In the genomic region with DNA sequence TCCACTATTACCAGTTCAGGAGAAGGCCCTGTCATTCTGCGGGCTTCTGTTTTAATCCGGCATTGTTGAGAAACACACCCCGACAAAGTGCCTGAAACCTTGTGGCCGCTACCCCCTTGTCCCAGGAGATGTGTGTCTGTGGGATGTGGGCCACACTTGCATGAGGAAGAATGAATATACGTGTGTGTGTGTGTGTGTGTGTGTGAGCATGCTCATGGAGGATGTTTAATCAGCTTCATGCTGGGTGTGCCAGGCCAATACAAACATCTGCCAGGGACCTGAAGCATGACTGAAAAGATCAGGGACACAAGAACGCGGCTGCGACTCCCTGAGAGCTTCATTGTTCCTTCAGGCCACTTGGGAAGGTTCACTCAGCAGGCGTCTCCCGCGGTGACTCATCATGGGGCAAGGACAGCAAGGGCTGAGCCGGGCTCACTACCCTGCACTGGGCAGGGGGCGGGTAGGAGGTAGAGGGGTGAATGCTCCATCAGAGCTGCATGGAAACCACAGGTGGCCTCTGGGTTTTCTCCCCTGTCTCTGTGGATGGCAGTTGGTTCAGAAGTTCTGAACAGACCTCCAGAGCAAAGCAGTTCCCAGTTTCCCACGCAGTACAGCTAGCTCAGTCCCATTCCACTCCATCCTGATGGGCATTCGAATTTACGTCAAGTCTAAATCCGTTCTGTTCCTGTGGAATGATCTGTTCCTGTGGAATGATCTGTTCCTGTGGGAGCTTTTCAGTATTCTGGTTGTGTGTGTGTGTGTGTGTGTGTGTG, we compare ENCODE assay signal across 8 cellular contexts. TPM values are rescaled to one million over a fixed set of nuclear protein-coding genes. Genes with fewer than 3 reads are reported as not detected.
A peak's percentile ranks its signal among the peaks of the same experiment; 100 is the strongest.
DNase-seq lines count a peak whose midpoint lies in the region; ATAC-seq and TF ChIP-seq lines count a peak whose summit lies in the region.

No MANE protein-coding gene starts in this region.

- TF ChIP-seq RAD21 in liver (IDR thresholded peaks at IDR 0.05): no peak

- no peak for TF ChIP-seq CTCF in 22Rv1 (IDR thresholded peaks at IDR 0.05)
- TF ChIP-seq CTCF in cardiac fibroblast (IDR thresholded peaks at IDR 0.05; ENCODE audit: low read depth, low read length): no peak
- no peak for TF ChIP-seq CTCF in liver (IDR thresholded peaks at IDR 0.05; ENCODE audit: low read depth, low read length, missing input control)

- H3K27ac ChIP-seq in 22Rv1 (peak overlapping the region; percentile 98), liver (ENCODE audit: low read depth in 1 of 2, low read length in 2 of 2) (peak overlapping the region; percentile 88 to 90), substantia nigra (ENCODE audit: low read depth, low read length, poor library complexity, severe bottlenecking) (peak overlapping the region; percentile 100)

- H3K4me3 ChIP-seq in cardiac fibroblast (replicated peaks in 1 of 2; ENCODE audit: low read depth in 2 of 2, low read length in 2 of 2) (peak overlapping the region in 1 of 2 donors; percentile 7), liver (ENCODE audit: low read depth in 1 of 3, low read length in 3 of 3) (no peak overlapping the region)

- peak overlapping the region in 1 of 2 donors; percentile 22 for H3K9ac ChIP-seq in liver (ENCODE audit: low read depth in 1 of 2, low read length in 2 of 2)

- DNase-seq in NCI-H510A treated with DMSO at 0.1 percent for 48 hours (lab: John Stamatoyannopoulos, UW) (peak; percentile 92), cardiac fibroblast (ENCODE audit: low read depth in 2 of 2) (peak; percentile 94 to 97), substantia nigra (lab: John Stamatoyannopoulos, UW) (peak in 32 of 49 donors; percentile 24 to 87 (median 58)), GDM1 (lab: John Stamatoyannopoulos, UW) (no peak)

- no peaks in the 10 kb centered on the region for H3K9me3 ChIP-seq in liver (ENCODE audit: control insufficient read depth in 4 of 4, low read length in 3 of 4)

- H3K36me3 ChIP-seq in liver (ENCODE audit: control insufficient read depth in 4 of 4, insufficient read depth in 3 of 4, low read depth in 1 of 4, low read length in 3 of 4): no peaks in the 10 kb centered on the region

- ATAC-seq in GM18505 (IDR thresholded peaks at IDR 0.05; ENCODE audit: unreplicated experiment): no peak
- ATAC-seq in HG03565 (IDR thresholded peaks at IDR 0.05; ENCODE audit: unreplicated experiment): no peak

- 54% methylated on average over 17 of the region's 17 CpGs for WGBS in liver

- H3K27me3 ChIP-seq in liver (ENCODE audit: control insufficient read depth in 4 of 4, insufficient read depth in 4 of 4, low read length in 3 of 4): no peaks in the 10 kb centered on the region

- peaks cover 15 to 61% (median 35%) of the 10 kb centered on the region in 4 donors for H3K4me1 ChIP-seq in liver (ENCODE audit: control insufficient read depth in 4 of 4, insufficient read depth in 4 of 4, low read length in 3 of 4)

- peak; percentile 41 for TF ChIP-seq POLR2A in GM18505 (IDR thresholded peaks at IDR 0.05; ENCODE audit: borderline replicate concordance, extremely low read depth, insufficient read depth, insufficient read length)

TF ChIP-seq in liver, 16 proteins besides CTCF, POLR2A, EP300 and RAD21:
- no peak for TF ChIP-seq HNF4G (IDR thresholded peaks at IDR 0.05)
- no peak for TF ChIP-seq GABPA (IDR thresholded peaks at IDR 0.05 in 1 of 2, conservative IDR thresholded peaks at IDR 0.05 in 1 of 2)
- no peak for TF ChIP-seq FOXA2 (IDR thresholded peaks at IDR 0.05)
- TF ChIP-seq FOXA1 (IDR thresholded peaks at IDR 0.05): no peak
- TF ChIP-seq EGR1 (IDR thresholded peaks at IDR 0.05; ENCODE audit: low read depth in 2 of 2): no peak
- TF ChIP-seq HNF4A (conservative IDR thresholded peaks at IDR 0.05): no peak
- TF ChIP-seq JUND (IDR thresholded peaks at IDR 0.05): peak; percentile 50 to 82
- TF ChIP-seq, protein P1, sequence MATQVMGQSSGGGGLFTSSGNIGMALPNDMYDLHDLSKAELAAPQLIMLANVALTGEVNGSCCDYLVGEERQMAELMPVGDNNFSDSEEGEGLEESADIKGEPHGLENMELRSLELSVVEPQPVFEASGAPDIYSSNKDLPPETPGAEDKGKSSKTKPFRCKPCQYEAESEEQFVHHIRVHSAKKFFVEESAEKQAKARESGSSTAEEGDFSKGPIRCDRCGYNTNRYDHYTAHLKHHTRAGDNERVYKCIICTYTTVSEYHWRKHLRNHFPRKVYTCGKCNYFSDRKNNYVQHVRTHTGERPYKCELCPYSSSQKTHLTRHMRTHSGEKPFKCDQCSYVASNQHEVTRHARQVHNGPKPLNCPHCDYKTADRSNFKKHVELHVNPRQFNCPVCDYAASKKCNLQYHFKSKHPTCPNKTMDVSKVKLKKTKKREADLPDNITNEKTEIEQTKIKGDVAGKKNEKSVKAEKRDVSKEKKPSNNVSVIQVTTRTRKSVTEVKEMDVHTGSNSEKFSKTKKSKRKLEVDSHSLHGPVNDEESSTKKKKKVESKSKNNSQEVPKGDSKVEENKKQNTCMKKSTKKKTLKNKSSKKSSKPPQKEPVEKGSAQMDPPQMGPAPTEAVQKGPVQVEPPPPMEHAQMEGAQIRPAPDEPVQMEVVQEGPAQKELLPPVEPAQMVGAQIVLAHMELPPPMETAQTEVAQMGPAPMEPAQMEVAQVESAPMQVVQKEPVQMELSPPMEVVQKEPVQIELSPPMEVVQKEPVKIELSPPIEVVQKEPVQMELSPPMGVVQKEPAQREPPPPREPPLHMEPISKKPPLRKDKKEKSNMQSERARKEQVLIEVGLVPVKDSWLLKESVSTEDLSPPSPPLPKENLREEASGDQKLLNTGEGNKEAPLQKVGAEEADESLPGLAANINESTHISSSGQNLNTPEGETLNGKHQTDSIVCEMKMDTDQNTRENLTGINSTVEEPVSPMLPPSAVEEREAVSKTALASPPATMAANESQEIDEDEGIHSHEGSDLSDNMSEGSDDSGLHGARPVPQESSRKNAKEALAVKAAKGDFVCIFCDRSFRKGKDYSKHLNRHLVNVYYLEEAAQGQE (IDR thresholded peaks at IDR 0.05): no peak
- TF ChIP-seq SP1 (IDR thresholded peaks at IDR 0.05): peak; percentile 11
- TF ChIP-seq NR2F2 (IDR thresholded peaks at IDR 0.05): no peak
- TF ChIP-seq RXRA (IDR thresholded peaks at IDR 0.05): peak in 1 of 2 donors; percentile 23
- no peak for TF ChIP-seq TAF1 (conservative IDR thresholded peaks at IDR 0.05)
- TF ChIP-seq, protein P2, sequence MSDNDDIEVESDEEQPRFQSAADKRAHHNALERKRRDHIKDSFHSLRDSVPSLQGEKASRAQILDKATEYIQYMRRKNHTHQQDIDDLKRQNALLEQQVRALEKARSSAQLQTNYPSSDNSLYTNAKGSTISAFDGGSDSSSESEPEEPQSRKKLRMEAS (IDR thresholded peaks at IDR 0.05): no peak
- TF ChIP-seq, protein P3, sequence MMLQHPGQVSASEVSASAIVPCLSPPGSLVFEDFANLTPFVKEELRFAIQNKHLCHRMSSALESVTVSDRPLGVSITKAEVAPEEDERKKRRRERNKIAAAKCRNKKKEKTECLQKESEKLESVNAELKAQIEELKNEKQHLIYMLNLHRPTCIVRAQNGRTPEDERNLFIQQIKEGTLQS (IDR thresholded peaks at IDR 0.05): no peak
- TF ChIP-seq, protein P4, sequence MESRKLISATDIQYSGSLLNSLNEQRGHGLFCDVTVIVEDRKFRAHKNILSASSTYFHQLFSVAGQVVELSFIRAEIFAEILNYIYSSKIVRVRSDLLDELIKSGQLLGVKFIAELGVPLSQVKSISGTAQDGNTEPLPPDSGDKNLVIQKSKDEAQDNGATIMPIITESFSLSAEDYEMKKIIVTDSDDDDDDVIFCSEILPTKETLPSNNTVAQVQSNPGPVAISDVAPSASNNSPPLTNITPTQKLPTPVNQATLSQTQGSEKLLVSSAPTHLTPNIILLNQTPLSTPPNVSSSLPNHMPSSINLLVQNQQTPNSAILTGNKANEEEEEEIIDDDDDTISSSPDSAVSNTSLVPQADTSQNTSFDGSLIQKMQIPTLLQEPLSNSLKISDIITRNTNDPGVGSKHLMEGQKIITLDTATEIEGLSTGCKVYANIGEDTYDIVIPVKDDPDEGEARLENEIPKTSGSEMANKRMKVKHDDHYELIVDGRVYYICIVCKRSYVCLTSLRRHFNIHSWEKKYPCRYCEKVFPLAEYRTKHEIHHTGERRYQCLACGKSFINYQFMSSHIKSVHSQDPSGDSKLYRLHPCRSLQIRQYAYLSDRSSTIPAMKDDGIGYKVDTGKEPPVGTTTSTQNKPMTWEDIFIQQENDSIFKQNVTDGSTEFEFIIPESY (IDR thresholded peaks at IDR 0.05): no peak
- no peak for TF ChIP-seq YY1 (IDR thresholded peaks at IDR 0.05)
TF ChIP-seq in liver: peak in this region for 3.

RNA-seq across cellular contexts. Expression of a gene that starts 7.0 kb away (rescaled TPM):
- 1,000 to 10,000 TPM; 3,688 to 8,306 TPM for total RNA-seq in liver
- polyA plus RNA-seq in liver: 1,000 to 10,000 TPM in 1 of 2 donors, 10 to 100 TPM in 1; 11.9 to 3,868 TPM

RNA-seq across cellular contexts. Expression of a gene that starts 33.1 kb away (rescaled TPM):
- total RNA-seq in liver: 10 to 100 TPM; 33.7 to 59.5 TPM
- polyA plus RNA-seq in liver: 10 to 100 TPM; 45.6 to 62.0 TPM
